In the genomic region with DNA sequence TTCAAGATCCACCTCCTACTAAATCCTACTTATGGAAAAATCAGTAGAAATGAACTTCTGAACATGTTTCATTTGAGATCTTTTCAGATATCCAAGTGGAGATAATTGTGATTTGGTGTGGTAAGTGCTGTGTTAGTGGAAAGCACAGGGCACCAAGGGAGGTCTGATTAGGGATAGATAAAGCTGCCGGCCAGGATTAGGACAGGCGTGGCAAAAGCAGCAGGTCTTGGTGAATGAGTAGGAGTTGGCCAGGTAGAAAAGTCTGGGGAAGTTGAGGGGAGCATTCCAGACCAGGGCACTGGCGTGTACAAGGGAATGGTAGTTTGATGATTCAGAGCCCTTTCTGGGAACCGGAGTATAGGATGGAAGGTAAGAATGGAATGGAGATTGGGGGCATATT, we compare ENCODE assay signal across 13 cellular contexts. TPM values are rescaled to one million over a fixed set of nuclear protein-coding genes. Genes with fewer than 3 reads are reported as not detected.
DNase-seq lines count a peak whose midpoint lies in the region; ATAC-seq and TF ChIP-seq lines count a peak whose summit lies in the region.
"Had no signal": no experiment of that assay in that cellular context is flagged by ENCODE, and none has a peak within 500 bp of the region (broad histone marks: within the 10 kb centered on the region; RNA-seq: fewer than 3 reads in every experiment).

No MANE protein-coding gene starts in this region.

- peak overlapping the region; percentile 96 to 99 (median 98) for H3K27ac Mint-ChIP-seq in CD4-positive, alpha-beta memory T cell
- peak overlapping the region; percentile 95 for H3K27ac Mint-ChIP-seq in activated CD4-positive, alpha-beta memory T cell treated with anti-CD3 and anti-CD28 coated beads, Interleukin-2, amount 10 ng/mL, durations not matched to agents 7 days and 5 days
- peak overlapping the region; percentile 74 to 99 (median 94) for H3K27ac Mint-ChIP-seq in naive thymus-derived CD4-positive, alpha-beta T cell

- peaks cover 35 to 62% (median 48%) of the 10 kb centered on the region in 4 donors for H3K4me1 Mint-ChIP-seq in CD4-positive, alpha-beta memory T cell
- H3K4me1 Mint-ChIP-seq in activated CD4-positive, alpha-beta memory T cell treated with anti-CD3 and anti-CD28 coated beads, Interleukin-2, amount 10 ng/mL, durations not matched to agents 7 days and 5 days: peaks cover 56% of the 10 kb centered on the region
- peaks cover 27 to 64% (median 58%) of the 10 kb centered on the region in 7 donors for H3K4me1 Mint-ChIP-seq in naive thymus-derived CD4-positive, alpha-beta T cell

- no peaks in the 10 kb centered on the region for H3K9me3 ChIP-seq in CD4-positive, alpha-beta memory T cell (ENCODE audit: control insufficient read depth in 1 of 2, low read length in 2 of 2)
- no peaks in the 10 kb centered on the region for H3K9me3 ChIP-seq in HEK293 (ENCODE audit: control insufficient read depth, insufficient read depth, low read depth, low read length)
- H3K9me3 ChIP-seq in naive thymus-derived CD4-positive, alpha-beta T cell (ENCODE audit: control insufficient read depth in 2 of 3, low read length in 3 of 3): no peaks in the 10 kb centered on the region

- peak overlapping the region; percentile 84 for H3K27ac ChIP-seq in CD4-positive, alpha-beta memory T cell (ENCODE audit: low read depth, low read length)
- H3K27ac ChIP-seq in HEK293 (ENCODE audit: extremely low read depth, low read depth, low read length): no peak overlapping the region
- peak overlapping the region; percentile 88 for H3K27ac ChIP-seq in naive thymus-derived CD4-positive, alpha-beta T cell (ENCODE audit: low read depth, low read length)
- H3K27ac ChIP-seq: brain microvascular endothelial cell had no signal

- no peaks in the 10 kb centered on the region for H3K27me3 Mint-ChIP-seq in CD4-positive, alpha-beta memory T cell
- no peaks in the 10 kb centered on the region for H3K27me3 Mint-ChIP-seq in activated CD4-positive, alpha-beta memory T cell treated with anti-CD3 and anti-CD28 coated beads, Interleukin-2, amount 10 ng/mL, durations not matched to agents 7 days and 5 days
- H3K27me3 Mint-ChIP-seq in naive thymus-derived CD4-positive, alpha-beta T cell: peaks cover 0 to 3% (median 0%) of the 10 kb centered on the region in 5 donors

- intact Hi-C loops in CD4-positive, alpha-beta memory T cell (cut with micrococcal nuclease): loop anchor here (5.0 kb wide), 4 partner anchors 219 to 476 kb away; partner anchors contain the start of genes RBBP4, S100PBP, YARS1 and ZBTB8OS
- intact Hi-C loops in naive thymus-derived CD4-positive, alpha-beta T cell (cut with micrococcal nuclease): loop anchor here (2.0 to 5.0 kb wide), 3 partner anchors 16 to 1486 kb away; partner anchors contain the start of genes PEF1 (in 1 of the 2) and ZSCAN20 (in 1 of the 2)

- POLR2A ChIA-PET in CD4-positive, alpha-beta memory T cell (lab: Charles Lee; ENCODE audit: partially characterized antibody): interaction anchor here (1.2 to 3.2 kb wide), 6 partner anchors 9 to 221 kb away, joined by 3 to 99 read pairs (median 14); partner anchors contain the start of genes RNF19B and TRIM62
- POLR2A ChIA-PET in HEK293 (lab: Yijun Ruan, JAX): no interaction called here
- POLR2A ChIA-PET in activated CD4-positive, alpha-beta memory T cell treated with anti-CD3 and anti-CD28 coated beads, Interleukin-2, amount 10 ng/mL, durations not matched to agents 7 days and 5 days (lab: Charles Lee): interaction anchor here (2.4 to 3.0 kb wide), 2 partner anchors 29 to 53 kb away, joined by 10 to 58 read pairs; partner anchors contain the start of gene TRIM62
- POLR2A ChIA-PET in naive thymus-derived CD4-positive, alpha-beta T cell (lab: Charles Lee): interaction anchor here (0.9 kb wide), 1 partner anchor 13 kb away, joined by 4 read pairs; no protein-coding TSS in a partner anchor

- H3K36me3 Mint-ChIP-seq in CD4-positive, alpha-beta memory T cell: peaks cover 11 to 18% of the 10 kb centered on the region in 2 donors
- peaks cover 31% of the 10 kb centered on the region for H3K36me3 Mint-ChIP-seq in activated CD4-positive, alpha-beta memory T cell treated with anti-CD3 and anti-CD28 coated beads, Interleukin-2, amount 10 ng/mL, durations not matched to agents 7 days and 5 days (ENCODE audit: low read depth)
- H3K36me3 Mint-ChIP-seq in naive thymus-derived CD4-positive, alpha-beta T cell: peaks cover 3 to 22% (median 14%) of the 10 kb centered on the region in 5 donors

- H3K4me1 ChIP-seq in CD4-positive, alpha-beta memory T cell (ENCODE audit: insufficient read depth, low read length): peaks cover 34% of the 10 kb centered on the region
- peaks cover 5% of the 10 kb centered on the region for H3K4me1 ChIP-seq in HEK293 (ENCODE audit: control insufficient read depth, insufficient read depth, low read length)
- H3K4me1 ChIP-seq in naive thymus-derived CD4-positive, alpha-beta T cell (ENCODE audit: control insufficient read depth in 2 of 2, insufficient read depth in 2 of 2, low read length in 2 of 2): peaks cover 19 to 28% of the 10 kb centered on the region in 2 donors

- CTCF ChIA-PET in CD4-positive, alpha-beta memory T cell (lab: Charles Lee; ENCODE audit: partially characterized antibody): interaction anchor here (0.6 to 4.5 kb wide), 2 partner anchors 23 to 33 kb away, joined by 5 to 42 read pairs; no protein-coding TSS in a partner anchor
- CTCF ChIA-PET in HEK293 (lab: Yijun Ruan, JAX): interaction anchor here (1.0 to 1.1 kb wide), 2 partner anchors 9 to 33 kb away, joined by 3 to 5 read pairs; no protein-coding TSS in a partner anchor
- CTCF ChIA-PET in activated CD4-positive, alpha-beta memory T cell treated with anti-CD3 and anti-CD28 coated beads, Interleukin-2, amount 10 ng/mL, durations not matched to agents 7 days and 5 days (lab: Charles Lee): interaction anchor here (4.4 kb wide), 1 partner anchor 33 kb away, joined by 94 read pairs; no protein-coding TSS in a partner anchor
- CTCF ChIA-PET in naive thymus-derived CD4-positive, alpha-beta T cell (lab: Charles Lee): no interaction called here

- DNase-seq in CD4-positive, alpha-beta memory T cell: peak in 1 of 5 donors; percentile 36
- peak; percentile 15 for DNase-seq in activated CD4-positive, alpha-beta memory T cell treated with anti-CD3 and anti-CD28 coated beads, Interleukin-2, amount 10 ng/mL, durations not matched to agents 7 days and 5 days
- DNase-seq in naive thymus-derived CD4-positive, alpha-beta T cell: peak in 1 of 9 donors; percentile 16
- no peak for DNase-seq in AML-193 (lab: John Stamatoyannopoulos, UW)
- no peak for DNase-seq in HK-2 (ENCODE audit: unreplicated experiment)
- DNase-seq in SW480 (ENCODE audit: low spot score): no peak
- no peak for DNase-seq in NCI-H1092 treated with DMSO at 0.1 percent for 48 hours (lab: John Stamatoyannopoulos, UW)
- DNase-seq: brain microvascular endothelial cell, NCI-H2227 treated with DMSO at 0.1 percent for 48 hours, substantia nigra, T1000 had no signal

- no peaks in the 10 kb centered on the region for H3K27me3 ChIP-seq in CD4-positive, alpha-beta memory T cell (ENCODE audit: insufficient read depth, low read length)
- H3K27me3 ChIP-seq in naive thymus-derived CD4-positive, alpha-beta T cell (ENCODE audit: control insufficient read depth in 2 of 2, insufficient read depth in 2 of 2, low read length in 2 of 2): no peaks in the 10 kb centered on the region
- H3K27me3 ChIP-seq: brain microvascular endothelial cell had no signal

- peak overlapping the region; percentile 68 to 97 (median 94) for H3K4me3 Mint-ChIP-seq in CD4-positive, alpha-beta memory T cell
- H3K4me3 Mint-ChIP-seq in activated CD4-positive, alpha-beta memory T cell treated with anti-CD3 and anti-CD28 coated beads, Interleukin-2, amount 10 ng/mL, durations not matched to agents 7 days and 5 days: peak overlapping the region; percentile 93
- H3K4me3 Mint-ChIP-seq in naive thymus-derived CD4-positive, alpha-beta T cell: peak overlapping the region; percentile 60 to 99 (median 91)

- ATAC-seq in naive thymus-derived CD4-positive, alpha-beta T cell: no peak
- ATAC-seq: sciatic nerve had no signal

- peak overlapping the region in 1 of 2 donors; percentile 92 for H3K4me3 ChIP-seq in CD4-positive, alpha-beta memory T cell (ENCODE audit: low read length in 2 of 2)
- H3K4me3 ChIP-seq in HEK293 (ENCODE audit: low read depth, low read length): no peak overlapping the region
- H3K4me3 ChIP-seq in naive thymus-derived CD4-positive, alpha-beta T cell (ENCODE audit: low read length): peak overlapping the region; percentile 36

- TF ChIP-seq CTCF in HEK293 (tag by site-specific recombination; IDR thresholded peaks at IDR 0.05): no peak

- H3K36me3 ChIP-seq in CD4-positive, alpha-beta memory T cell (ENCODE audit: insufficient read depth, low read length): no peaks in the 10 kb centered on the region
- peaks cover 0 to 12% of the 10 kb centered on the region in 2 experiments; a peak in 1 of 3 replicates for H3K36me3 ChIP-seq in HEK293 (ENCODE audit: control insufficient read depth in 2 of 2, insufficient read depth in 1 of 2, low read length in 2 of 2)
- peaks cover 0 to 9% (median 0%) of the 10 kb centered on the region in 3 experiments for H3K36me3 ChIP-seq in naive thymus-derived CD4-positive, alpha-beta T cell (ENCODE audit: control insufficient read depth in 2 of 3, insufficient read depth in 3 of 3, low read length in 3 of 3)
- H3K36me3 ChIP-seq: brain microvascular endothelial cell had no signal

- H3K9me3 Mint-ChIP-seq in CD4-positive, alpha-beta memory T cell: peaks cover 0 to 2% (median 0%) of the 10 kb centered on the region in 8 donors
- no peaks in the 10 kb centered on the region for H3K9me3 Mint-ChIP-seq in activated CD4-positive, alpha-beta memory T cell treated with anti-CD3 and anti-CD28 coated beads, Interleukin-2, amount 10 ng/mL, durations not matched to agents 7 days and 5 days
- peaks cover 0 to 5% (median 0%) of the 10 kb centered on the region in 11 donors for H3K9me3 Mint-ChIP-seq in naive thymus-derived CD4-positive, alpha-beta T cell

TF ChIP-seq in HEK293, 187 proteins besides CTCF, POLR2A, EP300 and RAD21 (continues in another document):
- TF ChIP-seq GLIS1 (tag by site-specific recombination; IDR thresholded peaks at IDR 0.05) (peak; percentile 33; the same call in 1 of the 2 replicates), ZFP3 (tag by site-specific recombination; IDR thresholded peaks at IDR 0.05; ENCODE audit: low read depth) (peak; percentile 26; the same call in 1 of the 2 replicates)

RNA-seq across cellular contexts. Expression of gene AZIN2, which starts 47.8 kb away (rescaled TPM):
- total RNA-seq in CD4-positive, alpha-beta memory T cell: 1 to 10 TPM; 6.9 to 8.0 TPM
- polyA plus RNA-seq in CD4-positive, alpha-beta memory T cell: 1 to 10 TPM; 5.4 to 6.7 TPM
- total RNA-seq in activated CD4-positive, alpha-beta memory T cell treated with anti-CD3 and anti-CD28 coated beads, Interleukin-2, amount 10 ng/mL, durations not matched to agents 7 days and 5 days: 1 to 10 TPM; 3.9 to 4.5 TPM
- total RNA-seq in naive thymus-derived CD4-positive, alpha-beta T cell: 1 to 10 TPM; 5.3 to 9.6 (median 9.0) TPM
- polyA plus RNA-seq in naive thymus-derived CD4-positive, alpha-beta T cell: 1 to 10 TPM; 4.3 to 5.1 TPM

RNA-seq across cellular contexts. Expression of gene TRIM62, which starts 53.1 kb away (rescaled TPM):
- 10 to 100 TPM; 20.0 to 26.2 TPM for total RNA-seq in CD4-positive, alpha-beta memory T cell
- polyA plus RNA-seq in CD4-positive, alpha-beta memory T cell: 1 to 10 TPM; 7.2 to 7.6 TPM
- total RNA-seq in activated CD4-positive, alpha-beta memory T cell treated with anti-CD3 and anti-CD28 coated beads, Interleukin-2, amount 10 ng/mL, durations not matched to agents 7 days and 5 days: 10 to 100 TPM; 10.3 to 11.5 TPM
- 10 to 100 TPM; 13.2 to 24.2 (median 19.4) TPM for total RNA-seq in naive thymus-derived CD4-positive, alpha-beta T cell
- 1 to 10 TPM; 3.6 to 7.9 TPM for polyA plus RNA-seq in naive thymus-derived CD4-positive, alpha-beta T cell
